ENCODE assay signal across 9 cellular contexts in the genomic region with DNA sequence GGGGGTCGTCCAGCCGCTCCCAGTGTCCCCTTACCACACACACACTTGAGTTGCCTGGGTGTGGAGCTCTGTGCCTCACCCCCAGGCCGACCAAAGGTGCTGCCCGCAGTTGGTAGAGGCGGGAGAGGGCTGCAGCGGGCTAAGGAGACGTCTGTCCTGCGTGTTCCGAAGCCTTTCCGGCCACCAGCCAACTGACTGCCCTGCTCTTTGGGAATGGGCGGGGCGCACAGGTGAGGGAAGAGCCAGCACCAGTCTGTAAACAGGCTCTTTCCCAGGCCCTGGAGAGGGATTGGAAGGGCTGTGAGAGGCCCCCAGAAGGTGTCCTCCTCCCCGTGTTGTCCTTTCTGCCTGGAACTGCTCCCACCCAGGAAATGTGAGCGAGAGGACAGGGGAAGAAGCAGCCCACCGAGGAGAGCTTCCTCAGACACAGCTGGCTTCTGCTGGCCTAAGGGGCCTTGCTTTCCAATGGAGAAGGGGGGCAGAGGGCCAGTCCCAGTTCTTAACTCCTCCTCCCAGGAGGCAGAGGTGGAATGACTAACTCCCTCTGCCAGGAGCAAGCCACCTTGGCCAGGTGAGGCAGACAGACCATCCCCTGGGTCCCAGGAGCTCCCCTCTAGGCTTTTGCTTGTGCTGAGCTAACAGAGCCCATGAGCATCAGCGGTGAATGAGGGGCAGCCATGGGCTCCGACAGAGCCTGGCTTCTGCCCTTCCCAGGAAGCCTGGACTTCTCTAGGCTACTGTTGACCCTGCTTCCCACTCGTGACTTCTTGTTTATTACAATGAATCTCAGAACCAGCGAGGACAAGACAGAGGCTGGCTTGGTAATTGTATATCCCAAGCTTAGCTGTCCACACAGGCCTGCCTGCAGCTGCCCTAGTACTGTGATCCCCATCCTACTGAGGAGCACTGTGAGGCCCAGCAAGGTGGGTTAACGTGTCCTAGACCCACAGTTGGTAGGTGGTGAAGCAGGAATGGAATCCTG.
DNase-seq lines count a peak whose midpoint lies in the region; ATAC-seq, FAIRE-seq and TF ChIP-seq lines count a peak whose summit lies in the region.
"Had no signal": no experiment of that assay in that cellular context is flagged by ENCODE, and none has a peak within 500 bp of the region (broad histone marks: within the 10 kb centered on the region; RNA-seq: fewer than 3 reads in every experiment).

No MANE protein-coding gene starts in this region.

- no peak for TF ChIP-seq POLR2A in transverse colon (IDR thresholded peaks at IDR 0.05)

- ATAC-seq in GM18868 (IDR thresholded peaks at IDR 0.05; ENCODE audit: unreplicated experiment): no peak

- no peak for FAIRE-seq in astrocyte (lab: Jason Lieb, UNC)

- CTCF ChIA-PET in activated naive CD4-positive, alpha-beta T cell treated with anti-CD3 and anti-CD28 coated beads for 36 hours (lab: Charles Lee): interaction anchor here (0.8 to 8.2 kb wide), 6 partner anchors 10 to 195 kb away, joined by 3 to 155 read pairs (median 5); no protein-coding TSS in a partner anchor
- CTCF ChIA-PET in GM10248 (lab: Yijun Ruan, JAX): interaction anchor here (2.5 kb wide), 1 partner anchor 95 kb away, joined by 12 read pairs; no protein-coding TSS in a partner anchor

- no peaks in the 10 kb centered on the region for H3K36me3 Mint-ChIP-seq in activated naive CD4-positive, alpha-beta T cell treated with anti-CD3 and anti-CD28 coated beads, Interleukin-2, amount 50 U/mL, for 24 hours
- no peaks in the 10 kb centered on the region for H3K36me3 Mint-ChIP-seq in activated naive CD4-positive, alpha-beta T cell treated with anti-CD3 and anti-CD28 coated beads for 36 hours (ENCODE audit: low read depth)
- no peaks in the 10 kb centered on the region for H3K36me3 Mint-ChIP-seq in astrocyte (ENCODE audit: low read depth, unreplicated experiment)

- no peak for TF ChIP-seq EP300 in transverse colon (IDR thresholded peaks at IDR 0.05; ENCODE audit: low read depth)

- no peaks in the 10 kb centered on the region for H3K27me3 Mint-ChIP-seq in activated naive CD4-positive, alpha-beta T cell treated with anti-CD3 and anti-CD28 coated beads, Interleukin-2, amount 50 U/mL, for 24 hours
- peaks cover 40% of the 10 kb centered on the region for H3K27me3 Mint-ChIP-seq in activated naive CD4-positive, alpha-beta T cell treated with anti-CD3 and anti-CD28 coated beads for 36 hours (ENCODE audit: low read depth)
- H3K27me3 Mint-ChIP-seq in astrocyte (ENCODE audit: low read depth, unreplicated experiment): peaks cover 38% of the 10 kb centered on the region

- TF ChIP-seq CTCF in astrocyte (IDR thresholded peaks at IDR 0.05; ENCODE audit: insufficient read depth, low read depth, low read length): no peak
- TF ChIP-seq CTCF in transverse colon (IDR thresholded peaks at IDR 0.05): no peak
- no peak for TF ChIP-seq CTCF in GM10248 (IDR thresholded peaks at IDR 0.05; ENCODE audit: control extremely low read depth, extremely low read depth, low read depth, missing control alignments)

- H2AFZ ChIP-seq in astrocyte (ENCODE audit: low read depth, low read length): peak overlapping the region; percentile 76

- H4K20me1 ChIP-seq in astrocyte (ENCODE audit: insufficient read depth, low read length): peaks cover 12% of the 10 kb centered on the region

- peak overlapping the region; percentile 76 for H3K4me3 Mint-ChIP-seq in activated naive CD4-positive, alpha-beta T cell treated with anti-CD3 and anti-CD28 coated beads, Interleukin-2, amount 50 U/mL, for 24 hours
- no peak overlapping the region for H3K4me3 Mint-ChIP-seq in activated naive CD4-positive, alpha-beta T cell treated with anti-CD3 and anti-CD28 coated beads for 36 hours
- H3K4me3 Mint-ChIP-seq in astrocyte (ENCODE audit: unreplicated experiment): no peak overlapping the region

- peak overlapping the region; percentile 41 for H3K9ac ChIP-seq in astrocyte (ENCODE audit: low read length)

- POLR2A ChIA-PET in GM10248 (lab: Yijun Ruan, JAX): no interaction called here

- in situ Hi-C loops in transverse colon (cut with MboI; ENCODE audit: low pct_ligation_motif_present in 1 of 4, low pct_unique_long_range_greater_than_20kb in 1 of 4, low sequenced_read_pairs in 3 of 4): no loop called here

- H3K4me1 ChIP-seq in astrocyte (ENCODE audit: insufficient read depth, low read length): peaks cover 5% of the 10 kb centered on the region
- H3K4me1 ChIP-seq in transverse colon: peaks cover 0 to 12% (median 9%) of the 10 kb centered on the region in 4 donors

- no peaks in the 10 kb centered on the region for H3K9me3 ChIP-seq in astrocyte (ENCODE audit: insufficient read depth, low read depth, low read length)
- H3K9me3 ChIP-seq in transverse colon: no peaks in the 10 kb centered on the region

- H3K36me3 ChIP-seq in astrocyte (ENCODE audit: insufficient read depth, low read length): no peaks in the 10 kb centered on the region
- no peaks in the 10 kb centered on the region for H3K36me3 ChIP-seq in transverse colon

- no peak overlapping the region for H3K27ac ChIP-seq in astrocyte (ENCODE audit: low read depth, low read length)
- H3K27ac ChIP-seq in transverse colon: no peak overlapping the region

- peak overlapping the region; percentile 47 for H3K4me3 ChIP-seq in astrocyte (ENCODE audit: insufficient read depth, low read depth, low read length)
- peak overlapping the region in 2 of 4 donors; percentile 32 to 48 for H3K4me3 ChIP-seq in transverse colon

- peak overlapping the region; percentile 83 for H3K4me2 ChIP-seq in astrocyte (ENCODE audit: low read length)

- 48% methylated on average over 16 of the region's 20 CpGs; no CpG with 5 or more reads in 1 of the 2 donors for WGBS in transverse colon (ENCODE audit: low coverage in 1 of 2), 2 donors

- H3K27me3 ChIP-seq in astrocyte (ENCODE audit: insufficient read depth, low read length): peaks cover 3% of the 10 kb centered on the region
- H3K27me3 ChIP-seq in transverse colon: peaks cover 55% of the 10 kb centered on the region

- H3K79me2 ChIP-seq in astrocyte (ENCODE audit: insufficient read depth, low read length): no peaks in the 10 kb centered on the region

- intact Hi-C loops in activated naive CD4-positive, alpha-beta T cell treated with anti-CD3 and anti-CD28 coated beads for 36 hours (cut with micrococcal nuclease): loop anchor here (5.0 kb wide), 1 partner anchor 57 kb away; no protein-coding TSS in a partner anchor
- intact Hi-C loops in transverse colon (cut with DNase I; ENCODE audit: low total_unique reads): no loop called here

- H3K4me1 Mint-ChIP-seq in activated naive CD4-positive, alpha-beta T cell treated with anti-CD3 and anti-CD28 coated beads, Interleukin-2, amount 50 U/mL, for 24 hours: peaks cover 31% of the 10 kb centered on the region
- H3K4me1 Mint-ChIP-seq in activated naive CD4-positive, alpha-beta T cell treated with anti-CD3 and anti-CD28 coated beads for 36 hours (ENCODE audit: low read depth): peaks cover 12% of the 10 kb centered on the region
- H3K4me1 Mint-ChIP-seq in astrocyte (ENCODE audit: low read depth, unreplicated experiment): no peaks in the 10 kb centered on the region

- DNase-seq in activated naive CD4-positive, alpha-beta T cell treated with anti-CD3 and anti-CD28 coated beads for 36 hours: no peak
- no peak for DNase-seq in astrocyte (ENCODE audit: low read depth)
- peak; percentile 1 for DNase-seq in kidney glomerular epithelial cell (lab: John Stamatoyannopoulos, UW)
- DNase-seq in transverse colon: peak; percentile 13
- DNase-seq in AML-193 (lab: John Stamatoyannopoulos, UW): no peak
- DNase-seq in GM10248 (ENCODE audit: extremely low spot score): no peak
- DNase-seq: activated CD4-positive, alpha-beta T cell treated with anti-CD3 and anti-CD28 coated beads, Interleukin-2, amount 50 U/mL, for 1 hour had no signal

- no peak overlapping the region for H3K27ac Mint-ChIP-seq in activated naive CD4-positive, alpha-beta T cell treated with anti-CD3 and anti-CD28 coated beads, Interleukin-2, amount 50 U/mL, for 24 hours
- H3K27ac Mint-ChIP-seq in activated naive CD4-positive, alpha-beta T cell treated with anti-CD3 and anti-CD28 coated beads for 36 hours: no peak overlapping the region
- no peak overlapping the region for H3K27ac Mint-ChIP-seq in astrocyte (ENCODE audit: unreplicated experiment)

- no peaks in the 10 kb centered on the region for H3K9me3 Mint-ChIP-seq in activated naive CD4-positive, alpha-beta T cell treated with anti-CD3 and anti-CD28 coated beads, Interleukin-2, amount 50 U/mL, for 24 hours
- H3K9me3 Mint-ChIP-seq in activated naive CD4-positive, alpha-beta T cell treated with anti-CD3 and anti-CD28 coated beads for 36 hours: no peaks in the 10 kb centered on the region
- H3K9me3 Mint-ChIP-seq in astrocyte (ENCODE audit: unreplicated experiment): peaks cover 4% of the 10 kb centered on the region

Comparison
In these comparisons a context has a peak if more than half of its experiments do, and no peak if none do; other contexts are left out.
1. DNase-seq: peak in kidney glomerular epithelial cell (single experiment) and transverse colon (single experiment); none in activated naive CD4-positive, alpha-beta T cell treated with anti-CD3 and anti-CD28 coated beads for 36 hours (single experiment), astrocyte (single experiment), AML-193 (0 of 2) and GM10248 (single experiment).